ENCODE assay signal across 1 cellular context in the genomic region with DNA sequence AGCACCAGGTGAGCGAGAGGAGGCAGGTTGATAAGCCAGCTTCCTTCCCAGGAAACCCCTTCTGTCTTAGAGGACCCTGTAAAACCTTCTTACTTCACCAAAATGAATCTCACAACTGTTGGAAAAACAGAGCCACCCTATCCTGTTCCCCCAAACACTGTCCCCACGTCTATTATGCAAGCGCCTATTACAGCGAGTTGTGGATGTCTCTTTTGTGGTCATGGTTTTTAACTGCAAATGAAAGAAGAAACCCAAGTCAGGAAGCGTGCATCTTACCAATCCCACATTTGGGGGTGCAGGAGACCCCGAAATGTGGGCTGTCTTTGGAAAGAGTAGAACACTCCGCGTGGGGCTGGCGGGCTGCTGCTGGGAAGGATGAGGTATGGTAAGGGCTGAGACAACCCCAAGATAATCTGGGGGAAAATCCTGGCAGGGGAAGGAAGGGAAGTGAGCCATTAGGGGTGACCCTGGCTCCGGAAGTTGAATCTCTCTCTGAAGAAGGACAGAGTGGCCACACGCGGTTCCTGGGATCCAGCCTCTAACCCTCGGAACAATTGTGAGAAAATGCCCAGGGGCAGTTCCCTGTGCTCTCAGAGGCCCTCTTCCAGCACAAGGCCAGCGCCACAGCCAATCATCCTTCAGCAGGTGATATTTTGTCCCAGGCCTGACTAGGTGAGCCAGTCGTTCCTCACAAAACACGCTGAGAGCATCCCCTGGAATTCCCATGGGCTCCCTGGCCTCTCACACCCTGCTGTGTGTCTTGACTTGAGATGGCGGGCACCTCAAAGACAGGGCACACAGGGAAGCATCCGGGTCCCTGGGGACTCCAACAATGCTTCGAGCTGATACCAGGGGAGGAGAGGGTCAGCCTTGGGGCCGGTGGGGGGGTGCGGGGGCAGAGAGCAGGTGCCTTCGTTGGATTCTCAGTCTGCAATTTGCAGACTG.
TF ChIP-seq lines count a peak whose summit lies in the region.

No MANE protein-coding gene starts in this region.

TF ChIP-seq in SK-N-SH, 30 proteins besides CTCF, POLR2A, EP300 and RAD21 (continued from another document):
- TF ChIP-seq RXRA (IDR thresholded peaks at IDR 0.05; ENCODE audit: borderline replicate concordance, low read depth), result no peak
- TF ChIP-seq, protein P1, sequence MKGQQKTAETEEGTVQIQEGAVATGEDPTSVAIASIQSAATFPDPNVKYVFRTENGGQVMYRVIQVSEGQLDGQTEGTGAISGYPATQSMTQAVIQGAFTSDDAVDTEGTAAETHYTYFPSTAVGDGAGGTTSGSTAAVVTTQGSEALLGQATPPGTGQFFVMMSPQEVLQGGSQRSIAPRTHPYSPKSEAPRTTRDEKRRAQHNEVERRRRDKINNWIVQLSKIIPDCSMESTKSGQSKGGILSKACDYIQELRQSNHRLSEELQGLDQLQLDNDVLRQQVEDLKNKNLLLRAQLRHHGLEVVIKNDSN (IDR thresholded peaks at IDR 0.05; ENCODE audit: borderline replicate concordance, low read depth), result no peak
